In genomic region chr7:156903232-156903909, GRCh38 we compare ENCODE assay signal across 9 cellular contexts. TPM values are rescaled to one million over a fixed set of nuclear protein-coding genes. Genes with fewer than 3 reads are reported as not detected.
DNase-seq lines count a peak whose midpoint lies in the region; ATAC-seq and TF ChIP-seq lines count a peak whose summit lies in the region.
"Had no signal": no experiment of that assay in that cellular context is flagged by ENCODE, and none has a peak within 500 bp of the region (broad histone marks: within the 10 kb centered on the region; RNA-seq: fewer than 3 reads in every experiment).

No MANE protein-coding gene starts in this region.

- no peaks in the 10 kb centered on the region for H3K27me3 ChIP-seq in Peyer's patch

- no peak for TF ChIP-seq POLR2A in Peyer's patch (IDR thresholded peaks at IDR 0.05)

- no peaks in the 10 kb centered on the region for H3K9me3 ChIP-seq in Peyer's patch

- H3K27me3 Mint-ChIP-seq in naive thymus-derived CD8-positive, alpha-beta T cell, result peaks cover 0 to 4% (median 0%) of the 10 kb centered on the region in 5 donors

- H3K4me1 ChIP-seq in Peyer's patch, result no peaks in the 10 kb centered on the region

- POLR2A ChIA-PET in naive thymus-derived CD8-positive, alpha-beta T cell (lab: Charles Lee), result interaction anchor here (2.2 to 5.3 kb wide), 2 partner anchors 10 to 46 kb away, joined by 5 to 44 read pairs; partner anchors contain the start of genes LMBR1 and NOM1

- no peak overlapping the region for H3K27ac ChIP-seq in Peyer's patch
- H3K27ac ChIP-seq: KMS-11 had no signal

- no peak overlapping the region for H3K4me3 ChIP-seq in Peyer's patch
- H3K4me3 ChIP-seq in choroid plexus epithelial cell (ENCODE audit: low read depth, low read length), result no peak overlapping the region

- ATAC-seq in naive thymus-derived CD8-positive, alpha-beta T cell, result peak; percentile 96

- peak overlapping the region; percentile 22 to 97 (median 90) for H3K27ac Mint-ChIP-seq in naive thymus-derived CD8-positive, alpha-beta T cell

- H3K36me3 ChIP-seq in Peyer's patch, result no peaks in the 10 kb centered on the region

- peaks cover 7 to 17% (median 12%) of the 10 kb centered on the region in 4 donors for H3K4me1 Mint-ChIP-seq in naive thymus-derived CD8-positive, alpha-beta T cell

- no peaks in the 10 kb centered on the region for H3K9me3 Mint-ChIP-seq in naive thymus-derived CD8-positive, alpha-beta T cell

- no peak for TF ChIP-seq CTCF in Peyer's patch (IDR thresholded peaks at IDR 0.05)
- no peak for TF ChIP-seq CTCF in choroid plexus epithelial cell (conservative IDR thresholded peaks at IDR 0.05; ENCODE audit: low read depth, low read length)

- no peaks in the 10 kb centered on the region for H3K36me3 Mint-ChIP-seq in naive thymus-derived CD8-positive, alpha-beta T cell

- peak; percentile 23 for DNase-seq in DMS53 treated with DMSO at 0.1 percent for 48 hours (lab: John Stamatoyannopoulos, UW; ENCODE audit: unreplicated experiment)
- DNase-seq in Peyer's patch, result peak in 2 of 3 donors; percentile 32 to 63
- peak; percentile 75 for DNase-seq in choroid plexus epithelial cell (ENCODE audit: low read depth)
- peak in 9 of 10 donors; percentile 35 to 81 (median 57) for DNase-seq in naive thymus-derived CD8-positive, alpha-beta T cell
- no peak for DNase-seq in NOMO-1 treated with dmso at 0.1 percent for 144 hours (lab: John Stamatoyannopoulos, UW; ENCODE audit: unreplicated experiment)
- DNase-seq in COLO829 (ENCODE audit: low spot score), result no peak
- DNase-seq in NCI-H2029 treated with DMSO at 0.1 percent for 48 hours (lab: John Stamatoyannopoulos, UW), result no peak
- DNase-seq in NCI-H1417 (lab: John Stamatoyannopoulos, UW), result no peak

- peak overlapping the region; percentile 13 to 77 (median 68) for H3K4me3 Mint-ChIP-seq in naive thymus-derived CD8-positive, alpha-beta T cell

RNA-seq across cellular contexts. Expression of gene LMBR1, which starts 10.4 kb away (rescaled TPM):
- 10 to 100 TPM; 30.5 to 69.3 (median 62.8) TPM for total RNA-seq in Peyer's patch
- 100 to 1,000 TPM; 136 to 157 TPM for total RNA-seq in naive thymus-derived CD8-positive, alpha-beta T cell
- 10 to 100 TPM; 41.9 to 45.9 (median 44.3) TPM for polyA plus RNA-seq in naive thymus-derived CD8-positive, alpha-beta T cell

RNA-seq across cellular contexts. Expression of gene NOM1, which starts 46.1 kb away (rescaled TPM):
- total RNA-seq in Peyer's patch, result 10 to 100 TPM in 3 of 4 donors, 1 to 10 TPM in 1; 8.1 to 77.6 (median 26.7) TPM
- 10 to 100 TPM; 36.8 to 40.1 TPM for total RNA-seq in naive thymus-derived CD8-positive, alpha-beta T cell
- polyA plus RNA-seq in naive thymus-derived CD8-positive, alpha-beta T cell, result 1 to 10 TPM; 2.2 to 7.2 (median 6.6) TPM

Comparison
In these comparisons a context has a peak if more than half of its experiments do, and no peak if none do; other contexts are left out.
1. DNase-seq: peak in DMS53 treated with DMSO at 0.1 percent for 48 hours (single experiment), Peyer's patch (2 of 3), choroid plexus epithelial cell (single experiment) and naive thymus-derived CD8-positive, alpha-beta T cell (9 of 10); none in NOMO-1 treated with dmso at 0.1 percent for 144 hours (single experiment), COLO829 (single experiment), NCI-H2029 treated with DMSO at 0.1 percent for 48 hours (single experiment) and NCI-H1417 (0 of 3).